Comparison of ENCODE assay signal across 14 cellular contexts in the genomic region with DNA sequence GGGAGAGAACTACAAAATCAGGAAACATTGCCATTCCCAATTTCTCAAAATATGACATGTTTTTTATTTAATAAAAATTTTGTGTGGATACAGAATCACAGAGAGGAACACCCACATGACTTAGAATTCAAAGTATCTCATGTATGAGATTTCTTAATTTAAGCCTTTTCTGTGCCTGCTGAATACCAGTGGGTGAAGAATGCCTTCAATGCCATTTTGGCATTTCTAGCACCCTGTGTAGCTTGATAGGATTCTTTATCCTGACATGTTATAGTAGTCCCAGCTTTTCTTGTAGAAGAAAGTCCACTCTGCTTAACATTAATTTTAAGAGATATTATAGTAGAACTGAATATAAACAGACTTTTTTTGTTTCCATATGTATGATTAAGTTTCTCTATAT.
"Had no signal": no experiment of that assay in that cellular context is flagged by ENCODE, and none has a peak within 500 bp of the region (broad histone marks: within the 10 kb centered on the region; RNA-seq: fewer than 3 reads in every experiment).

No MANE protein-coding gene starts in this region.

- ATAC-seq: naive thymus-derived CD4-positive, alpha-beta T cell; stimulated activated naive CD8-positive, alpha-beta T cell treated with anti-CD3 and anti-CD28 coated beads, Interleukin-15, Interleukin-2, amounts not matched to agents 100 U/mL and 50 U/mL, for 24 hours had no signal

- H3K36me3 ChIP-seq: left ventricle myocardium inferior, neural progenitor cell, prostate gland, right atrium auricular region, transverse colon had no signal

- H3K4me3 ChIP-seq: left ventricle myocardium inferior, neural progenitor cell, prostate gland, right atrium auricular region, transverse colon had no signal

- H3K4me2 ChIP-seq: neural progenitor cell had no signal

- H3K27me3 ChIP-seq: neural progenitor cell, right atrium auricular region, transverse colon had no signal

- H3K9me3 Mint-ChIP-seq: memory B cell; naive thymus-derived CD4-positive, alpha-beta T cell; neural progenitor cell had no signal

- H2AFZ ChIP-seq: neural progenitor cell had no signal

- H3K9ac ChIP-seq: neural progenitor cell had no signal

- H3K27ac ChIP-seq: left ventricle myocardium inferior, neural progenitor cell, prostate gland, right atrium auricular region had no signal

- FAIRE-seq: frontal cortex had no signal

- DNase-seq: activated CD4-positive, alpha-beta T cell treated with anti-CD3 and anti-CD28 coated beads, Interleukin-2, amount 50 U/mL, for 48 hours; activated gamma-delta T cell treated with Interleukin-2 at 50 U/mL for 16 hours; amygdala; left ventricle myocardium inferior; naive thymus-derived CD4-positive, alpha-beta T cell; stimulated activated naive CD8-positive, alpha-beta T cell treated with anti-CD3 and anti-CD28 coated beads, Interleukin-15, Interleukin-2, amounts not matched to agents 100 U/mL and 50 U/mL, for 24 hours; T-helper 2 cell had no signal

- H3K4me3 Mint-ChIP-seq: activated naive CD8-positive, alpha-beta T cell; memory B cell; naive thymus-derived CD4-positive, alpha-beta T cell; neural progenitor cell had no signal

- H3K27me3 Mint-ChIP-seq: activated naive CD8-positive, alpha-beta T cell; memory B cell had no signal

- H3K27ac Mint-ChIP-seq: activated naive CD8-positive, alpha-beta T cell; memory B cell; naive thymus-derived CD4-positive, alpha-beta T cell; neural progenitor cell had no signal

- H3K36me3 Mint-ChIP-seq: memory B cell, neural progenitor cell had no signal

- H3K4me1 ChIP-seq: prostate gland had no signal

- H3K9me3 ChIP-seq: left ventricle myocardium inferior, prostate gland, right atrium auricular region, transverse colon had no signal
